ENCODE assay signal across 19 cellular contexts in genomic region chr15:52520421-52520820, GRCh38. TPM values are rescaled to one million over a fixed set of nuclear protein-coding genes. Genes with fewer than 3 reads are reported as not detected.
A peak's percentile ranks its signal among the peaks of the same experiment; 100 is the strongest.
DNase-seq lines count a peak whose midpoint lies in the region; ATAC-seq, FAIRE-seq and TF ChIP-seq lines count a peak whose summit lies in the region.
"Had no signal": no experiment of that assay in that cellular context is flagged by ENCODE, and none has a peak within 500 bp of the region (broad histone marks: within the 10 kb centered on the region; RNA-seq: fewer than 3 reads in every experiment).

No MANE protein-coding gene starts in this region.

- POLR2A ChIA-PET in K562 (lab: Yijun Ruan, JAX), result interaction anchor here (0.6 kb wide), 1 partner anchor 598 kb away, joined by 4 read pairs; no protein-coding TSS in a partner anchor

- H4K20me1 ChIP-seq in KMS-11 (ENCODE audit: insufficient read depth) (peaks cover 3% of the 10 kb centered on the region; the same call in 1 of the 2 replicates), K562 (replicated peaks; ENCODE audit: control insufficient read depth, insufficient read depth, low read length) (peaks cover 8% of the 10 kb centered on the region; the same call in 1 of the 2 replicates)

- H3K4me1 ChIP-seq in KMS-11 (ENCODE audit: low read depth, poor library complexity, severe bottlenecking) (peaks cover 64% of the 10 kb centered on the region), K562 (replicated peaks in 1 of 2; ENCODE audit: control insufficient read depth in 2 of 2, insufficient read depth in 2 of 2, low read length in 2 of 2) (no peaks in the 10 kb centered on the region), neutrophil (ENCODE audit: control insufficient read depth in 1 of 2, insufficient read depth in 1 of 2, low read depth in 1 of 2, low read length in 1 of 2) (peaks cover 58 to 74% of the 10 kb centered on the region in 2 experiments)
- H3K4me1 ChIP-seq: BE2C had no signal

- H3K9ac ChIP-seq in KMS-11, result no peak overlapping the region
- no peak overlapping the region for H3K9ac ChIP-seq in K562 (ENCODE audit: insufficient read depth in 1 of 2, low read depth in 2 of 2, low read length in 2 of 2)

- H3K36me3 ChIP-seq in KMS-11 (ENCODE audit: insufficient read depth) (no peaks in the 10 kb centered on the region), K562 (ENCODE audit: control insufficient read depth, insufficient read depth, low read length) (no peaks in the 10 kb centered on the region), neutrophil (no peaks in the 10 kb centered on the region)
- H3K36me3 ChIP-seq: BE2C had no signal

- DNase-seq in K562 (ENCODE audit: extremely low read depth in 1 of 4, low spot score in 3 of 4) (no peak), NCI-H2196 treated with DMSO at 0.1 percent for 48 hours (lab: John Stamatoyannopoulos, UW; ENCODE audit: unreplicated experiment) (no peak), NCI-H748 (lab: John Stamatoyannopoulos, UW; ENCODE audit: unreplicated experiment) (no peak), activated gamma-delta T cell (lab: John Stamatoyannopoulos, UW) (no peak)
- DNase-seq: BE2C; CD8-positive, alpha-beta T cell; COR-L47; DMS153; DMS79 treated with DMSO at 0.1 percent for 48 hours; EL; H7 had no signal

- CTCF ChIA-PET in K562 (lab: Yijun Ruan, JAX; ENCODE audit: low intra/inter-chr PET ratio), result no interaction called here

- peak overlapping the region; percentile 49; the same call in 1 of the 2 replicates for H3K4me2 ChIP-seq in KMS-11
- H3K4me2 ChIP-seq in K562 (ENCODE audit: insufficient read depth, low read length), result no peak overlapping the region
- H3K4me2 ChIP-seq: GM23338 had no signal

- H3K9me1 ChIP-seq in K562 (ENCODE audit: control insufficient read depth, insufficient read depth, low read length), result no peaks in the 10 kb centered on the region

- no peak for TF ChIP-seq POLR2A in K562 (conservative IDR thresholded peaks at IDR 0.05)

- H3K27ac ChIP-seq in KMS-11 (no peak overlapping the region), K562 (ENCODE audit: extremely low read depth, low read depth, low read length) (no peak overlapping the region), neutrophil (peak overlapping the region; percentile 81)
- H3K27ac ChIP-seq: C4-2B had no signal

- H3K79me2 ChIP-seq in KMS-11 (ENCODE audit: insufficient read depth, low read depth) (peaks cover 88% of the 10 kb centered on the region), K562 (ENCODE audit: control insufficient read depth, insufficient read depth, low read length) (no peaks in the 10 kb centered on the region)

- ATAC-seq in K562 (no peak), HG02970 (IDR thresholded peaks at IDR 0.05; ENCODE audit: low FRiP score, unreplicated experiment) (no peak)
- ATAC-seq: CD8-positive, alpha-beta T cell; GM23338 had no signal

- H3K27me3 ChIP-seq in KMS-11 (ENCODE audit: insufficient read depth, low read depth), result no peaks in the 10 kb centered on the region
- H3K27me3 ChIP-seq in K562 (ENCODE audit: control insufficient read depth in 2 of 2, insufficient read depth in 2 of 2, low read length in 2 of 2), result peaks cover 5 to 10% of the 10 kb centered on the region in 2 experiments
- no peaks in the 10 kb centered on the region for H3K27me3 ChIP-seq in neutrophil
- H3K27me3 ChIP-seq: BE2C had no signal

- FAIRE-seq in K562 (lab: Jason Lieb, UNC), result no peak
- FAIRE-seq: D721Med, G401.6, GM12891 had no signal

- intact Hi-C loops in K562 (cut with micrococcal nuclease), result loop anchor here (10.0 kb wide), 1 partner anchor 214 kb away; no protein-coding TSS in a partner anchor

- TF ChIP-seq EP300 in K562 (IDR thresholded peaks at IDR 0.05; ENCODE audit: low read length), result no peak

- BruUV-seq in K562 (replicated peaks; lab: Mats Ljungman, UMichigan), result no TSS peak

- no peak for TF ChIP-seq RAD21 in K562 (CRISPR knock-in tag; conservative IDR thresholded peaks at IDR 0.05 in 1 of 2, IDR thresholded peaks at IDR 0.05 in 1 of 2)

- H3K4me3 ChIP-seq in KMS-11 (IDR thresholded peaks at IDR 0.05; ENCODE audit: insufficient read depth, low read depth, low read length) (no peak overlapping the region), K562 (no peak overlapping the region), neutrophil (ENCODE audit: low read depth in 1 of 2, low read length in 1 of 2) (no peak overlapping the region)
- H3K4me3 ChIP-seq: GM23338 had no signal

- TF ChIP-seq CTCF in KMS-11 (conservative IDR thresholded peaks at IDR 0.05; ENCODE audit: low read depth, low read length) (no peak), K562 (IDR thresholded peaks at IDR 0.05 in 2 of 3, conservative IDR thresholded peaks at IDR 0.05 in 1 of 3; ENCODE audit: insufficient read depth in 2 of 3, low read depth in 1 of 3, low read length in 3 of 3) (no peak), neutrophil (IDR thresholded peaks at IDR 0.05) (no peak)

- in situ Hi-C loops in K562 (cut with MboI), result no loop called here

- H3K9me3 ChIP-seq in K562 (replicated peaks; ENCODE audit: control insufficient read depth, insufficient read depth, low read depth, low read length) (no peaks in the 10 kb centered on the region), neutrophil (no peaks in the 10 kb centered on the region)
- H3K9me3 ChIP-seq: BE2C had no signal

- no peak overlapping the region for H2AFZ ChIP-seq in KMS-11 (ENCODE audit: low read depth)
- H2AFZ ChIP-seq in K562 (ENCODE audit: low read depth, low read length), result no peak overlapping the region
- H2AFZ ChIP-seq: GM23338 had no signal

TF ChIP-seq in K562, 482 proteins besides CTCF, POLR2A, EP300 and RAD21:
- TF ChIP-seq TFE3 (CRISPR knock-in tag; IDR thresholded peaks at IDR 0.05) (peak; percentile 24; the same call in 1 of the 2 replicates), SLC30A9 (CRISPR knock-in tag; IDR thresholded peaks at IDR 0.05) (no peak)

RNA-seq across cellular contexts. Expression of gene MYO5A, which starts 8.3 kb away (rescaled TPM):
- 2.3 and 2.4 TPM in 2 replicates for total RNA-seq in K562 (2011; cell fraction: chromatin; rRNA removed; ENCODE audit: low replicate concordance)
- 0.50 and 1.8 TPM in 2 replicates for total RNA-seq in K562 (2011; cell fraction: nucleolus; rRNA removed)
- total RNA-seq in K562 (2011; cell fraction: nucleoplasm; rRNA removed), result 0.44 and 1.1 TPM in 2 replicates
- total RNA-seq in K562 (2014; rRNA removed) (0.73 and 0.77 TPM in 2 replicates), K562 (2014; rRNA removed; fragmentation: Illumina TruSeq; extraction: Trizol) (0.40 and 0.41 TPM in 2 replicates), K562 (2015; rRNA removed; fragmentation: Illumina TruSeq; extraction: Trizol) (0.33 and 0.41 TPM in 2 replicates), K562 (2021) (0.65 and 0.82 TPM in 2 replicates)
- polyA plus RNA-seq in K562 (2011; rRNA removed) (0.59 and 0.91 TPM in 2 replicates), K562 (2014; fragmentation: Illumina TruSeq; extraction: Trizol) (0.36 and 0.42 TPM in 2 replicates), K562 (2014; fragmentation: Nextera tagmentation; extraction: Ambion mirVana) (under 1 TPM; 0.03 to 0.07 TPM), K562 (2014; rRNA removed) (0.09 and 0.20 TPM in 2 replicates)
- polyA plus RNA-seq in K562 (2011; cell fraction: cytosol; rRNA removed), result 0.34 and 0.43 TPM in 2 replicates
- 0.51 and 1.2 TPM in 2 replicates for polyA plus RNA-seq in K562 (2011; cell fraction: nucleus; rRNA removed)
- 0.30 and 0.72 TPM in 2 replicates for polyA plus RNA-seq in K562 (2012)
- polyA minus RNA-seq in K562 (2011; rRNA and poly(A)+ RNA removed), result 1.1 and 1.9 TPM in 2 replicates
- 1.5 and 2.4 TPM in 2 replicates for polyA minus RNA-seq in K562 (2011; cell fraction: cytosol; rRNA and poly(A)+ RNA removed)
- 0.67 and 1.00 TPM in 2 replicates for polyA minus RNA-seq in K562 (2011; cell fraction: nucleus; rRNA and poly(A)+ RNA removed)

RNA-seq across cellular contexts. Expression of gene ARPP19, which starts 48.4 kb away (rescaled TPM):
- total RNA-seq in K562 (2011; cell fraction: chromatin; rRNA removed; ENCODE audit: low replicate concordance), result 14.8 and 44.2 TPM in 2 replicates
- total RNA-seq in K562 (2011; cell fraction: nucleolus; rRNA removed), result 11.5 and 13.9 TPM in 2 replicates
- total RNA-seq in K562 (2011; cell fraction: nucleoplasm; rRNA removed), result 34.2 and 60.2 TPM in 2 replicates
- total RNA-seq in K562 (2014; rRNA removed), result 40.6 and 47.5 TPM in 2 replicates
- 75.5 and 95.4 TPM in 2 replicates for total RNA-seq in K562 (2014; rRNA removed; fragmentation: Illumina TruSeq; extraction: Trizol)
- 72.9 and 77.2 TPM in 2 replicates for total RNA-seq in K562 (2015; rRNA removed; fragmentation: Illumina TruSeq; extraction: Trizol)
- 82.6 and 88.2 TPM in 2 replicates for total RNA-seq in K562 (2021)
- polyA plus RNA-seq in K562 (2011; rRNA removed), result 84.8 and 102 TPM in 2 replicates
- 17.5 and 52.8 TPM in 2 replicates for polyA plus RNA-seq in K562 (2011; cell fraction: cytosol; rRNA removed)
- polyA plus RNA-seq in K562 (2011; cell fraction: nucleus; rRNA removed), result 9.5 and 18.7 TPM in 2 replicates
- 30.3 and 30.7 TPM in 2 replicates for polyA plus RNA-seq in K562 (2012)
- 57.2 and 60.5 TPM in 2 replicates for polyA plus RNA-seq in K562 (2014; fragmentation: Illumina TruSeq; extraction: Trizol)
- polyA plus RNA-seq in K562 (2014; fragmentation: Nextera tagmentation; extraction: Ambion mirVana), result 10 to 100 TPM; 33.3 to 35.4 TPM
- 40.6 and 46.8 TPM in 2 replicates for polyA plus RNA-seq in K562 (2014; rRNA removed)
- polyA minus RNA-seq in K562 (2011; rRNA and poly(A)+ RNA removed), result 83.7 and 96.3 TPM in 2 replicates
- polyA minus RNA-seq in K562 (2011; cell fraction: cytosol; rRNA and poly(A)+ RNA removed), result 35.7 and 46.6 TPM in 2 replicates
- 12.3 and 22.2 TPM in 2 replicates for polyA minus RNA-seq in K562 (2011; cell fraction: nucleus; rRNA and poly(A)+ RNA removed)
